Comparison of ENCODE assay signal across 9 cellular contexts in genomic region chr1:89286549-89287181, GRCh38. TPM values are rescaled to one million over a fixed set of nuclear protein-coding genes. Genes with fewer than 3 reads are reported as not detected.
DNase-seq lines count a peak whose midpoint lies in the region; ATAC-seq, FAIRE-seq and TF ChIP-seq lines count a peak whose summit lies in the region.
"Had no signal": no experiment of that assay in that cellular context is flagged by ENCODE, and none has a peak within 500 bp of the region (broad histone marks: within the 10 kb centered on the region; RNA-seq: fewer than 3 reads in every experiment).

No MANE protein-coding gene starts in this region.

- ATAC-seq in GM21381 (IDR thresholded peaks at IDR 0.05; ENCODE audit: unreplicated experiment) (peak; percentile 94), HG03520 (IDR thresholded peaks at IDR 0.05; ENCODE audit: unreplicated experiment) (peak; percentile 95)

- no peak overlapping the region for H3K27ac ChIP-seq in kidney (ENCODE audit: low read depth in 2 of 2, low read length in 2 of 2)

- no peak for TF ChIP-seq CTCF in kidney (IDR thresholded peaks at IDR 0.05; ENCODE audit: borderline replicate concordance, extremely low read depth, insufficient read depth)

- peak; percentile 20 for FAIRE-seq in GM12891 (lab: Jason Lieb, UNC)
- no peak for FAIRE-seq in kidney (lab: Jason Lieb, UNC)
- no peak for FAIRE-seq in frontal cortex (lab: Jason Lieb, UNC)

- DNase-seq in GM12891 (ENCODE audit: insufficient read length, low spot score), result no peak
- DNase-seq in kidney, result no peak
- no peak for DNase-seq in RKO (ENCODE audit: low spot score)
- no peak for DNase-seq in frontal cortex (ENCODE audit: low spot score in 2 of 2)
- DNase-seq in NCI-H748 (lab: John Stamatoyannopoulos, UW; ENCODE audit: unreplicated experiment), result no peak
- no peak for DNase-seq in NCI-H1105 (lab: John Stamatoyannopoulos, UW)

- peaks cover 0 to 2% of the 10 kb centered on the region in 2 donors for H3K4me1 ChIP-seq in kidney (ENCODE audit: control insufficient read depth in 1 of 2, insufficient read depth in 1 of 2, low read depth in 1 of 2, low read length in 2 of 2)

- no peaks in the 10 kb centered on the region for H3K9me3 ChIP-seq in kidney (ENCODE audit: control insufficient read depth in 1 of 2, low read length in 2 of 2)

- intact Hi-C loops in kidney (cut with DNase I), result no loop called here

- H3K36me3 ChIP-seq in kidney (ENCODE audit: control insufficient read depth in 1 of 2, insufficient read depth in 2 of 2, low read length in 2 of 2), result no peaks in the 10 kb centered on the region

- peak overlapping the region; percentile 22 to 23 for H3K4me3 ChIP-seq in kidney (ENCODE audit: low read length in 2 of 2)

- H3K9ac ChIP-seq in kidney (ENCODE audit: low read length in 2 of 2), result no peak overlapping the region

- no peak for TF ChIP-seq POLR2A in GM12891 (IDR thresholded peaks at IDR 0.05; ENCODE audit: low read depth, low read length)

TF ChIP-seq in GM12891, 5 proteins besides CTCF, POLR2A, EP300 and RAD21:
- TF ChIP-seq PAX5 (IDR thresholded peaks at IDR 0.05; ENCODE audit: insufficient read depth, low read length, severe bottlenecking), result no peak
- TF ChIP-seq POLR2AphosphoS5 (IDR thresholded peaks at IDR 0.05; ENCODE audit: low read depth, low read length), result no peak
- TF ChIP-seq TAF1 (IDR thresholded peaks at IDR 0.05; ENCODE audit: low read depth, low read length), result no peak
- no peak for TF ChIP-seq SPI1 (IDR thresholded peaks at IDR 0.05; ENCODE audit: low read depth, low read length)
- no peak for TF ChIP-seq POU2F2 (IDR thresholded peaks at IDR 0.05; ENCODE audit: low read depth, low read length)

RNA-seq across cellular contexts. Expression of gene GBP5, which starts 14.0 kb away (rescaled TPM):
- polyA plus RNA-seq in GM12891 (2012; ENCODE audit: low read depth, missing spikeins), result 1.3 TPM
- total RNA-seq in kidney, result 7.3 TPM
- 0.52 TPM for polyA plus RNA-seq in kidney (ENCODE audit: insufficient read depth, low read depth, low replicate concordance)
- total RNA-seq in frontal cortex, result under 0.01 TPM
- total RNA-seq: epithelial cell of proximal tubule had no signal
